8 cellular contexts compared by ENCODE assay signal in genomic region chr7:27179503-27180430, GRCh38.
DNase-seq lines count a peak whose midpoint lies in the region; ATAC-seq and TF ChIP-seq lines count a peak whose summit lies in the region.

No MANE protein-coding gene starts in this region.

- peaks cover 0 to 10% of the 10 kb centered on the region in 2 experiments; a peak in 2 of 3 replicates for H3K36me3 ChIP-seq in HEK293 (ENCODE audit: control insufficient read depth in 2 of 2, insufficient read depth in 1 of 2, low read length in 2 of 2)

- peak overlapping the region; percentile 99 for H3K27ac ChIP-seq in HEK293 (ENCODE audit: extremely low read depth, low read depth, low read length)

- peak; percentile 83 for TF ChIP-seq CTCF in HEK293 (tag by site-specific recombination; IDR thresholded peaks at IDR 0.05)
- TF ChIP-seq CTCF in astrocyte of the spinal cord (IDR thresholded peaks at IDR 0.05; ENCODE audit: low read depth, low read length): peak; percentile 90

- in situ Hi-C loops in astrocyte of the spinal cord (cut with HindIII; ENCODE audit: low sequenced_read_pairs): no loop called here

- CTCF ChIA-PET in HEK293 (lab: Yijun Ruan, JAX): interaction anchor here (0.5 to 3.7 kb wide), 14 partner anchors 9 to 1395 kb away, joined by 3 to 15 read pairs (median 4); no protein-coding TSS in a partner anchor

- peak overlapping the region; percentile 76 for H3K4me3 ChIP-seq in HEK293 (ENCODE audit: low read depth, low read length)
- no peak overlapping the region for H3K4me3 ChIP-seq in astrocyte of the spinal cord (ENCODE audit: low read depth, low read length)

- ATAC-seq in GM21515 (IDR thresholded peaks at IDR 0.05; ENCODE audit: unreplicated experiment): no peak
- no peak for ATAC-seq in HG03196 (IDR thresholded peaks at IDR 0.05; ENCODE audit: unreplicated experiment)

- POLR2A ChIA-PET in HEK293 (lab: Yijun Ruan, JAX): interaction anchor here (0.5 to 3.4 kb wide), 18 partner anchors 10 to 1317 kb away, joined by 3 to 62 read pairs (median 6); partner anchors contain the start of genes HOXA5, HOXA6, HOXA7 and HOXA9

- H3K9me3 ChIP-seq in HEK293 (ENCODE audit: control insufficient read depth, insufficient read depth, low read depth, low read length): no peaks in the 10 kb centered on the region

- peaks cover 36% of the 10 kb centered on the region for H3K4me1 ChIP-seq in HEK293 (ENCODE audit: control insufficient read depth, insufficient read depth, low read length)

- peak; percentile 42 for DNase-seq in Ammon's horn (ENCODE audit: low spot score)
- peak in 4 of 5 donors; percentile 37 to 54 (median 49) for DNase-seq in T-helper 1 cell
- peak; percentile 55 for DNase-seq in astrocyte of the spinal cord (ENCODE audit: low read depth, low spot score)
- DNase-seq in inferior parietal cortex (ENCODE audit: extremely low spot score): peak; percentile 19
- DNase-seq in stimulated activated CD4-positive, alpha-beta T cell treated with anti-CD3 and anti-CD28 coated beads, Interleukin-12 subunit alpha, Interleukin-12 subunit beta, amount 100 ng/mL, for 48 hours (ENCODE audit: low read depth in 2 of 3, low spot score in 1 of 3): peak in 2 of 3 donors; percentile 58 to 59

TF ChIP-seq in HEK293, 187 proteins besides CTCF, POLR2A, EP300 and RAD21 (continues in another document):
- TF ChIP-seq IKZF3 (tag by site-specific recombination; IDR thresholded peaks at IDR 0.05): peak; percentile 94
- no peak for TF ChIP-seq ZNF133 (tag by site-specific recombination; IDR thresholded peaks at IDR 0.05)
- peak; percentile 78 for TF ChIP-seq PRDM6 (tag by site-specific recombination; IDR thresholded peaks at IDR 0.05)
- peak; percentile 48; the same call in 1 of the 2 replicates for TF ChIP-seq ZNF629 (tag by site-specific recombination; IDR thresholded peaks at IDR 0.05)
- TF ChIP-seq GFI1B (tag by site-specific recombination; IDR thresholded peaks at IDR 0.05): peak; percentile 87
- TF ChIP-seq ZNF514 (tag by site-specific recombination; IDR thresholded peaks at IDR 0.05): no peak
- TF ChIP-seq GLIS1 (tag by site-specific recombination; IDR thresholded peaks at IDR 0.05): peak; percentile 54
- TF ChIP-seq ZBTB10 (tag by site-specific recombination; IDR thresholded peaks at IDR 0.05): peak; percentile 87
- no peak for TF ChIP-seq SALL2 (tag by site-specific recombination; IDR thresholded peaks at IDR 0.05; ENCODE audit: borderline replicate concordance)
- TF ChIP-seq ZIC2 (tag by site-specific recombination; IDR thresholded peaks at IDR 0.05): peak; percentile 62
- TF ChIP-seq REPIN1 (tag by site-specific recombination; IDR thresholded peaks at IDR 0.05; ENCODE audit: low read depth): peak; percentile 45; the same call in 1 of the 2 replicates
- 0 out of 2 replicates have a peak, but pooled peaks have one; percentile 14 for TF ChIP-seq BCL11A (tag by site-specific recombination; IDR thresholded peaks at IDR 0.05; ENCODE audit: low read depth)
- no peak for TF ChIP-seq ZNF48 (tag by site-specific recombination; IDR thresholded peaks at IDR 0.05)
- TF ChIP-seq PRDM4 (tag by site-specific recombination; IDR thresholded peaks at IDR 0.05): peak; percentile 54
- peak; percentile 48 for TF ChIP-seq ZNF654 (tag by site-specific recombination; IDR thresholded peaks at IDR 0.05; ENCODE audit: low read depth)
- no peak for TF ChIP-seq SCRT2 (tag by site-specific recombination; IDR thresholded peaks at IDR 0.05)
- 0 out of 2 replicates have a peak, but pooled peaks have one; percentile 25 for TF ChIP-seq ZFP3 (tag by site-specific recombination; IDR thresholded peaks at IDR 0.05; ENCODE audit: low read depth)
- TF ChIP-seq ZSCAN4 (tag by site-specific recombination; IDR thresholded peaks at IDR 0.05): no peak; the same call in 1 of the 2 replicates
- TF ChIP-seq GLIS2 (tag by site-specific recombination; IDR thresholded peaks at IDR 0.05): peak; percentile 50; the same call in 1 of the 2 replicates
- TF ChIP-seq ZNF660 (tag by site-specific recombination; IDR thresholded peaks at IDR 0.05): peak; percentile 86
- TF ChIP-seq ZBTB20 (tag by site-specific recombination; IDR thresholded peaks at IDR 0.05): peak; percentile 57; the same call in 1 of the 2 replicates
- peak; percentile 96 for TF ChIP-seq ZBTB8A (tag by site-specific recombination; IDR thresholded peaks at IDR 0.05)
- no peak for TF ChIP-seq ZNF146 (tag by site-specific recombination; IDR thresholded peaks at IDR 0.05)
- TF ChIP-seq ZNF221 (tag by site-specific recombination; IDR thresholded peaks at IDR 0.05; ENCODE audit: borderline replicate concordance): no peak
- TF ChIP-seq ZNF596 (tag by site-specific recombination; IDR thresholded peaks at IDR 0.05): peak; percentile 95
- TF ChIP-seq ZBTB6 (tag by site-specific recombination; IDR thresholded peaks at IDR 0.05): no peak
- peak; percentile 92 for TF ChIP-seq MZF1 (tag by site-specific recombination; IDR thresholded peaks at IDR 0.05; ENCODE audit: borderline replicate concordance)
- TF ChIP-seq ZBTB48 (tag by site-specific recombination; IDR thresholded peaks at IDR 0.05): peak; percentile 57; the same call in 1 of the 2 replicates
